18 cellular contexts compared by ENCODE assay signal in genomic region chr10:124008187-124008970, GRCh38.
DNase-seq lines count a peak whose midpoint lies in the region; ATAC-seq and TF ChIP-seq lines count a peak whose summit lies in the region.
"Had no signal": no experiment of that assay in that cellular context is flagged by ENCODE, and none has a peak within 500 bp of the region (broad histone marks: within the 10 kb centered on the region; RNA-seq: fewer than 3 reads in every experiment).

No MANE protein-coding gene starts in this region.

- H3K27ac ChIP-seq in esophagus (ENCODE audit: low read depth in 2 of 2, low read length in 1 of 2), result peak overlapping the region; percentile 12 to 59
- H3K27ac ChIP-seq in neuronal stem cell (replicated peaks; ENCODE audit: low read length), result no peak overlapping the region
- H3K27ac ChIP-seq in transverse colon, result peak overlapping the region; percentile 54 to 78 (median 73)

- peak overlapping the region; percentile 31 for H3K14ac ChIP-seq in neuronal stem cell (ENCODE audit: low read length)

- H3K9me3 ChIP-seq in esophagus (ENCODE audit: control insufficient read depth in 2 of 2, insufficient read depth in 1 of 2, low read depth in 1 of 2, low read length in 1 of 2) (peaks cover 0 to 3% of the 10 kb centered on the region in 2 donors), neuronal stem cell (replicated peaks in 1 of 2; ENCODE audit: control insufficient read depth in 2 of 2, insufficient read depth in 1 of 2, low read depth in 1 of 2, low read length in 2 of 2) (peaks cover 0 to 4% of the 10 kb centered on the region in 2 donors), transverse colon (no peaks in the 10 kb centered on the region)
- H3K9me3 ChIP-seq: Peyer's patch had no signal

- no peak for ATAC-seq in left cardiac atrium
- no peak for ATAC-seq in GM18909 (IDR thresholded peaks at IDR 0.05; ENCODE audit: poor library complexity, unreplicated experiment)
- ATAC-seq: SK-N-SH treated with all-trans-retinoic acid at 6 μM for 48 hours had no signal

- WGBS in esophagus, 2 donors, result 73 to 80% methylated on average over 22 of the region's 22 CpGs
- no CpG with 5 or more reads among the region's 22 CpGs for WGBS in neuronal stem cell (ENCODE audit: extremely low coverage in 2 of 2, insufficient read length in 2 of 2, insufficient replicate concordance in 1 of 2), 2 donors
- WGBS in transverse colon (ENCODE audit: low coverage in 1 of 2), 2 donors, result 73 to 74% methylated on average over 3 to 22 of the region's 22 CpGs

- no peak overlapping the region for H2BK120ac ChIP-seq in neuronal stem cell (ENCODE audit: low read depth, low read length)

- H3K36me3 ChIP-seq in esophagus (ENCODE audit: control insufficient read depth in 2 of 2, insufficient read depth in 2 of 2, low read length in 1 of 2) (peaks cover 0 to 10% of the 10 kb centered on the region in 2 donors), neuronal stem cell (replicated peaks in 1 of 2; ENCODE audit: control insufficient read depth in 2 of 2, insufficient read depth in 2 of 2, low read length in 2 of 2) (peaks cover 0 to 50% of the 10 kb centered on the region in 2 donors), transverse colon (no peaks in the 10 kb centered on the region)
- H3K36me3 ChIP-seq: Peyer's patch had no signal

- H3K4ac ChIP-seq in neuronal stem cell (ENCODE audit: low read length), result no peak overlapping the region

- H3K4me2 ChIP-seq in neuronal stem cell (ENCODE audit: insufficient read depth, low read length, poor library complexity, severe bottlenecking), result no peak overlapping the region

- no peak for TF ChIP-seq POLR2A in transverse colon (IDR thresholded peaks at IDR 0.05)

- H3K9ac ChIP-seq in neuronal stem cell (ENCODE audit: low read depth, low read length, poor library complexity), result peak overlapping the region; percentile 44

- intact Hi-C loops in cardiac septum (cut with DNase I) (no loop called here), left cardiac atrium (cut with DNase I) (no loop called here), transverse colon (cut with DNase I; ENCODE audit: low total_unique reads) (loop anchor here (5.0 kb wide), 1 partner anchor 89 kb away; no protein-coding TSS in a partner anchor)

- no peak overlapping the region for H2BK5ac ChIP-seq in neuronal stem cell (ENCODE audit: low read length)

- no peak for TF ChIP-seq CTCF in transverse colon (IDR thresholded peaks at IDR 0.05)

- no peaks in the 10 kb centered on the region for H3K79me1 ChIP-seq in neuronal stem cell (ENCODE audit: low read depth, low read length)

- H3K4me3 ChIP-seq in esophagus (ENCODE audit: low read depth in 1 of 2, low read length in 2 of 2) (no peak overlapping the region), neuronal stem cell (ENCODE audit: low read length in 2 of 2) (no peak overlapping the region), transverse colon (no peak overlapping the region)
- H3K4me3 ChIP-seq: Peyer's patch had no signal

- no peak overlapping the region for H4K8ac ChIP-seq in neuronal stem cell (ENCODE audit: low read depth, low read length)

- H2BK12ac ChIP-seq in neuronal stem cell (ENCODE audit: low read length), result no peak overlapping the region

- H2BK15ac ChIP-seq in neuronal stem cell (ENCODE audit: low read length), result no peak overlapping the region

- H3K4me1 ChIP-seq in esophagus (ENCODE audit: control insufficient read depth in 2 of 2, insufficient read depth in 2 of 2, low read length in 1 of 2) (peaks cover 0 to 3% of the 10 kb centered on the region in 2 donors), neuronal stem cell (ENCODE audit: control insufficient read depth in 2 of 2, insufficient read depth in 1 of 2, low read depth in 1 of 2, low read length in 2 of 2) (peaks cover 0 to 8% of the 10 kb centered on the region in 2 donors), transverse colon (peaks cover 0 to 28% (median 12%) of the 10 kb centered on the region in 4 donors)
- H3K4me1 ChIP-seq: Peyer's patch had no signal

- H3K23ac ChIP-seq in neuronal stem cell (ENCODE audit: low read depth, low read length, poor library complexity), result no peak overlapping the region

- H2AFZ ChIP-seq in neuronal stem cell (ENCODE audit: low read length), result no peak overlapping the region

- DNase-seq in cardiac septum (ENCODE audit: low spot score), result peak; percentile 55
- DNase-seq in left cardiac atrium, result no peak
- DNase-seq in neuronal stem cell (ENCODE audit: low spot score), result no peak
- no peak for DNase-seq in transverse colon
- DNase-seq in NCI-H82 treated with DMSO at 0.1 percent for 48 hours (lab: John Stamatoyannopoulos, UW; ENCODE audit: unreplicated experiment), result no peak
- no peak for DNase-seq in GM19238 (ENCODE audit: insufficient read length, low spot score)
- DNase-seq: ACHN; CD4-positive, alpha-beta T cell; H9; IMR-90; NCI-H146; NCI-H2081 treated with DMSO at 0.1 percent for 48 hours; NCI-H345; NCI-H69; Peyer's patch had no signal

- TF ChIP-seq EP300 in transverse colon (IDR thresholded peaks at IDR 0.05; ENCODE audit: low read depth), result no peak

- H3K18ac ChIP-seq in neuronal stem cell (ENCODE audit: low read length), result no peak overlapping the region

- no peak overlapping the region for H4K91ac ChIP-seq in neuronal stem cell (ENCODE audit: low read depth, low read length, poor library complexity)

- H3K27me3 ChIP-seq in esophagus (ENCODE audit: control insufficient read depth in 1 of 2, insufficient read depth in 2 of 2, low read length in 2 of 2) (no peaks in the 10 kb centered on the region), neuronal stem cell (ENCODE audit: control insufficient read depth in 3 of 3, insufficient read depth in 3 of 3, low read depth in 1 of 3, low read length in 3 of 3) (no peaks in the 10 kb centered on the region), transverse colon (no peaks in the 10 kb centered on the region)
- H3K27me3 ChIP-seq: Peyer's patch had no signal

- peak overlapping the region; percentile 50 for H2AK5ac ChIP-seq in neuronal stem cell (ENCODE audit: low read depth, low read length)

- in situ Hi-C loops in transverse colon (cut with MboI; ENCODE audit: low pct_ligation_motif_present in 1 of 4, low pct_unique_long_range_greater_than_20kb in 1 of 4, low sequenced_read_pairs in 3 of 4), result loop anchor here in 1 of 4 donors (5.0 kb wide), 1 partner anchor 379 kb away; no protein-coding TSS in a partner anchor
